ENCODE assay signal across 15 cellular contexts in genomic region chr10:112520864-112521263, GRCh38.
DNase-seq lines count a peak whose midpoint lies in the region; ATAC-seq and TF ChIP-seq lines count a peak whose summit lies in the region.
"Had no signal": no experiment of that assay in that cellular context is flagged by ENCODE, and none has a peak within 500 bp of the region (broad histone marks: within the 10 kb centered on the region; RNA-seq: fewer than 3 reads in every experiment).

No MANE protein-coding gene starts in this region.

- H3K9me3 Mint-ChIP-seq in endodermal cell = no peaks in the 10 kb centered on the region
- H3K9me3 Mint-ChIP-seq: CD4-positive, alpha-beta memory T cell had no signal

- H3K36me3 ChIP-seq in IMR-90 (ENCODE audit: control insufficient read depth, insufficient read depth, low read length) = no peaks in the 10 kb centered on the region
- no peaks in the 10 kb centered on the region for H3K36me3 ChIP-seq in PC-3 (ENCODE audit: low read depth, low read length)
- H3K36me3 ChIP-seq in endodermal cell (ENCODE audit: control insufficient read depth, insufficient read depth, low read length) = no peaks in the 10 kb centered on the region
- H3K36me3 ChIP-seq: BE2C had no signal

- BruUV-seq in IMR-90 (replicated peaks; lab: Mats Ljungman, UMichigan) = no TSS peak
- no TSS peak for BruUV-seq in PC-3 (replicated peaks; lab: Mats Ljungman, UMichigan)

- H4K20me1 ChIP-seq in IMR-90 (ENCODE audit: insufficient read depth, low read length) (no peaks in the 10 kb centered on the region), PC-3 (ENCODE audit: low read length) (no peaks in the 10 kb centered on the region)

- no CpG with 5 or more reads among the region's 1 CpG for WGBS in IMR-90 (ENCODE audit: extremely low coverage in 2 of 2, insufficient read length in 1 of 2), 2 experiments
- 95 to 100% methylated on average over 1 of the region's 1 CpG for WGBS in endodermal cell (ENCODE audit: insufficient coverage in 1 of 2, insufficient read length in 1 of 2), 2 experiments

- H3K9me3 ChIP-seq in IMR-90 (ENCODE audit: control insufficient read depth, insufficient read depth, low read length) (no peaks in the 10 kb centered on the region), PC-3 (ENCODE audit: low read length) (no peaks in the 10 kb centered on the region), endodermal cell (ENCODE audit: control insufficient read depth, low read length) (no peaks in the 10 kb centered on the region)
- H3K9me3 ChIP-seq: BE2C had no signal

- H2AK9ac ChIP-seq in IMR-90 (replicated peaks; ENCODE audit: low read depth, low read length, poor library complexity) = no peak overlapping the region

- H2BK15ac ChIP-seq in IMR-90 (ENCODE audit: low read depth, low read length) = no peak overlapping the region

- H3K14ac ChIP-seq in IMR-90 (replicated peaks; ENCODE audit: low read depth, low read length) = no peak overlapping the region

- H3K79me2 ChIP-seq in PC-3 (ENCODE audit: low read length) = no peaks in the 10 kb centered on the region

- H3K36me3 Mint-ChIP-seq in endodermal cell (ENCODE audit: low read depth) = no peaks in the 10 kb centered on the region

- no peak overlapping the region for H3K4me3 Mint-ChIP-seq in endodermal cell
- H3K4me3 Mint-ChIP-seq: CD4-positive, alpha-beta memory T cell had no signal

- H3K4me3 ChIP-seq in IMR-90 (ENCODE audit: insufficient read depth, low read depth, low read length) = no peak overlapping the region
- H3K4me3 ChIP-seq in fibroblast of villous mesenchyme (ENCODE audit: low read depth, low read length) = no peak overlapping the region
- no peak overlapping the region for H3K4me3 ChIP-seq in PC-3 (ENCODE audit: low read length)
- H3K4me3 ChIP-seq in endodermal cell (ENCODE audit: low read length) = no peak overlapping the region
- H3K4me3 ChIP-seq: GM23248 had no signal

- H3K4ac ChIP-seq in IMR-90 (ENCODE audit: low read depth, low read length) = no peak overlapping the region

- no peak for TF ChIP-seq CTCF in IMR-90 (conservative IDR thresholded peaks at IDR 0.05; ENCODE audit: low read depth, low read length)
- no peak for TF ChIP-seq CTCF in fibroblast of villous mesenchyme (IDR thresholded peaks at IDR 0.05; ENCODE audit: insufficient read depth, low read depth, low read length)
- TF ChIP-seq CTCF in PC-3 (conservative IDR thresholded peaks at IDR 0.05; ENCODE audit: low read depth, low read length) = no peak
- no peak for TF ChIP-seq CTCF in endodermal cell (conservative IDR thresholded peaks at IDR 0.05)

- H3K4me2 ChIP-seq in IMR-90 (ENCODE audit: low read depth, low read length) (no peak overlapping the region), PC-3 (ENCODE audit: low read length) (no peak overlapping the region)

- dilution Hi-C loops in IMR-90 (cut with HindIII; ENCODE audit: low sequenced_read_pairs, unreplicated experiment) = no loop called here

- H4K5ac ChIP-seq in IMR-90 (ENCODE audit: low read depth, low read length) = no peak overlapping the region

- no peak overlapping the region for H3K27ac Mint-ChIP-seq in endodermal cell
- H3K27ac Mint-ChIP-seq: CD4-positive, alpha-beta memory T cell had no signal

- no peak overlapping the region for H3K18ac ChIP-seq in IMR-90 (ENCODE audit: low read depth, low read length)

- H3K79me1 ChIP-seq in IMR-90 (ENCODE audit: low read depth in 1 of 2, low read length in 2 of 2) = peaks cover 2 to 9% of the 10 kb centered on the region in 2 experiments; a peak in 2 of 4 replicates

- H3K27me3 Mint-ChIP-seq in endodermal cell (ENCODE audit: insufficient read depth) = no peaks in the 10 kb centered on the region
- H3K27me3 Mint-ChIP-seq: CD4-positive, alpha-beta memory T cell had no signal

- H2BK20ac ChIP-seq in IMR-90 (ENCODE audit: low read depth, low read length) = no peak overlapping the region

- no peaks in the 10 kb centered on the region for H3K9me2 ChIP-seq in PC-3 (replicated peaks; ENCODE audit: low read length)

- TF ChIP-seq RAD21 in IMR-90 (IDR thresholded peaks at IDR 0.05; ENCODE audit: low read length) = no peak

- peaks cover 6% of the 10 kb centered on the region for H3K4me1 ChIP-seq in IMR-90 (ENCODE audit: control insufficient read depth, insufficient read depth, low read length)
- peaks cover 30% of the 10 kb centered on the region for H3K4me1 ChIP-seq in PC-3 (ENCODE audit: insufficient read depth, low read length)
- peaks cover 3% of the 10 kb centered on the region for H3K4me1 ChIP-seq in endodermal cell (ENCODE audit: control insufficient read depth, insufficient read depth, low read length)

- H4K91ac ChIP-seq in IMR-90 (ENCODE audit: insufficient read depth, low read depth, low read length) = no peak overlapping the region

- H2AFZ ChIP-seq in IMR-90 (replicated peaks; ENCODE audit: low read length, poor library complexity) = no peak overlapping the region
- no peak overlapping the region for H2AFZ ChIP-seq in PC-3 (ENCODE audit: low read length)
- H2AFZ ChIP-seq: GM23248 had no signal

- H3K9ac ChIP-seq in IMR-90 (ENCODE audit: low read depth, low read length) (no peak overlapping the region), PC-3 (ENCODE audit: low read length) (no peak overlapping the region), endodermal cell (ENCODE audit: extremely low read depth, low read length, poor library complexity, severe bottlenecking) (no peak overlapping the region)
- H3K9ac ChIP-seq: GM23248 had no signal

- no peaks in the 10 kb centered on the region for H3K27me3 ChIP-seq in IMR-90 (ENCODE audit: control insufficient read depth, insufficient read depth, low read length)
- H3K27me3 ChIP-seq in PC-3 (ENCODE audit: low read length) = no peaks in the 10 kb centered on the region
- H3K27me3 ChIP-seq in endodermal cell (ENCODE audit: control insufficient read depth, insufficient read depth, low read length, poor library complexity, severe bottlenecking) = no peaks in the 10 kb centered on the region
- H3K27me3 ChIP-seq: BE2C had no signal

- POLR2A ChIA-PET in IMR-90 (lab: Charles Lee; ENCODE audit: unreplicated experiment) (no interaction called here), PC-3 (lab: Charles Lee; ENCODE audit: unreplicated experiment) (no interaction called here)

- H3K4me1 Mint-ChIP-seq in endodermal cell = peaks cover 10% of the 10 kb centered on the region

- in situ Hi-C loops in G401 (cut with HindIII; ENCODE audit: low sequenced_read_pairs) (no loop called here), IMR-90 (cut with MboI; ENCODE audit: low sequenced_read_pairs) (no loop called here)

- no peaks in the 10 kb centered on the region for H3F3A ChIP-seq in PC-3 (ENCODE audit: low read length, unreplicated experiment)

- CTCF ChIA-PET in IMR-90 (lab: Yijun Ruan, JAX) (interaction anchor here (1.3 kb wide), 1 partner anchor 605 kb away, joined by 3 read pairs; no protein-coding TSS in a partner anchor), PC-3 (lab: Charles Lee) (no interaction called here)

- H3K9me1 ChIP-seq in IMR-90 (ENCODE audit: insufficient read depth, low read length) = peaks cover 4% of the 10 kb centered on the region; the same call in 1 of the 2 replicates

- no peak overlapping the region for H2AK5ac ChIP-seq in IMR-90 (ENCODE audit: low read depth, low read length)

- H3K27ac ChIP-seq in IMR-90 (ENCODE audit: insufficient read depth, low read length) = no peak overlapping the region
- H3K27ac ChIP-seq in PC-3 (ENCODE audit: low read length) = no peak overlapping the region
- no peak overlapping the region for H3K27ac ChIP-seq in endodermal cell (ENCODE audit: low read depth, low read length)
- H3K27ac ChIP-seq: C4-2B, GM23248 had no signal

- no peak overlapping the region for H2BK120ac ChIP-seq in IMR-90 (ENCODE audit: low read depth, low read length)

- no peak overlapping the region for H3K56ac ChIP-seq in IMR-90 (ENCODE audit: extremely low read depth, insufficient read depth, low read length)

- DNase-seq in G401 (ENCODE audit: low spot score) (peak; percentile 70), IMR-90 (no peak), fibroblast of villous mesenchyme (ENCODE audit: low read depth) (peak; percentile 20), PC-3 (no peak), endodermal cell (no peak), NCI-H2227 (lab: John Stamatoyannopoulos, UW; ENCODE audit: unreplicated experiment) (no peak)
- DNase-seq: BE2C; CD4-positive, alpha-beta memory T cell; DMS79; GF-D8; GM23248; H7; KBM-7 had no signal

- H3K23ac ChIP-seq in IMR-90 (ENCODE audit: low read depth, low read length) = no peak overlapping the region; the same call in 1 of the 2 replicates

- no peak overlapping the region for H2BK5ac ChIP-seq in IMR-90 (ENCODE audit: low read depth, low read length, poor library complexity, severe bottlenecking)

- ATAC-seq in IMR-90 (ENCODE audit: low read depth) = peak; percentile 42; the same call in 1 of the 2 replicates
- ATAC-seq in HG03469 (IDR thresholded peaks at IDR 0.05; ENCODE audit: unreplicated experiment) = no peak
- no peak for ATAC-seq in PC-3

- intact Hi-C loops in IMR-90 (cut with micrococcal nuclease) = no loop called here
- intact Hi-C loops in PC-3 (cut with micrococcal nuclease) = no loop called here

- H4K8ac ChIP-seq in IMR-90 (ENCODE audit: low read depth in 2 of 2, low read length in 2 of 2) = no peak overlapping the region

- no peak for TF ChIP-seq POLR2A in IMR-90 (IDR thresholded peaks at IDR 0.05; ENCODE audit: low read depth, low read length)

TF ChIP-seq in IMR-90, 13 proteins besides CTCF, POLR2A, EP300 and RAD21:
- TF ChIP-seq NFE2L2 (IDR thresholded peaks at IDR 0.05; ENCODE audit: low read depth, low read length) = no peak
- no peak for TF ChIP-seq FOS (IDR thresholded peaks at IDR 0.05; ENCODE audit: low read depth, low read length)
- no peak for TF ChIP-seq CHD1 (IDR thresholded peaks at IDR 0.05; ENCODE audit: low read depth, low read length)
- TF ChIP-seq, protein P1, sequence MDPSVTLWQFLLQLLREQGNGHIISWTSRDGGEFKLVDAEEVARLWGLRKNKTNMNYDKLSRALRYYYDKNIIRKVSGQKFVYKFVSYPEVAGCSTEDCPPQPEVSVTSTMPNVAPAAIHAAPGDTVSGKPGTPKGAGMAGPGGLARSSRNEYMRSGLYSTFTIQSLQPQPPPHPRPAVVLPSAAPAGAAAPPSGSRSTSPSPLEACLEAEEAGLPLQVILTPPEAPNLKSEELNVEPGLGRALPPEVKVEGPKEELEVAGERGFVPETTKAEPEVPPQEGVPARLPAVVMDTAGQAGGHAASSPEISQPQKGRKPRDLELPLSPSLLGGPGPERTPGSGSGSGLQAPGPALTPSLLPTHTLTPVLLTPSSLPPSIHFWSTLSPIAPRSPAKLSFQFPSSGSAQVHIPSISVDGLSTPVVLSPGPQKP (IDR thresholded peaks at IDR 0.05; ENCODE audit: borderline replicate concordance, low read depth, low read length) = no peak
- no peak for TF ChIP-seq RFX5 (IDR thresholded peaks at IDR 0.05; ENCODE audit: low read depth, low read length)
- TF ChIP-seq MXI1 (IDR thresholded peaks at IDR 0.05; ENCODE audit: borderline replicate concordance, low read depth, low read length) = no peak
- TF ChIP-seq RCOR1 (IDR thresholded peaks at IDR 0.05; ENCODE audit: insufficient replicate concordance, low read length) = no peak

Comparison
In these comparisons a context has a peak if more than half of its experiments do, and no peak if none do; other contexts are left out.
1. DNase-seq: peak in G401 (single experiment) and fibroblast of villous mesenchyme (single experiment); none in IMR-90 (single experiment), PC-3 (single experiment), endodermal cell (single experiment) and NCI-H2227 (single experiment).